ENCODE assay signal across 18 cellular contexts in the genomic region with DNA sequence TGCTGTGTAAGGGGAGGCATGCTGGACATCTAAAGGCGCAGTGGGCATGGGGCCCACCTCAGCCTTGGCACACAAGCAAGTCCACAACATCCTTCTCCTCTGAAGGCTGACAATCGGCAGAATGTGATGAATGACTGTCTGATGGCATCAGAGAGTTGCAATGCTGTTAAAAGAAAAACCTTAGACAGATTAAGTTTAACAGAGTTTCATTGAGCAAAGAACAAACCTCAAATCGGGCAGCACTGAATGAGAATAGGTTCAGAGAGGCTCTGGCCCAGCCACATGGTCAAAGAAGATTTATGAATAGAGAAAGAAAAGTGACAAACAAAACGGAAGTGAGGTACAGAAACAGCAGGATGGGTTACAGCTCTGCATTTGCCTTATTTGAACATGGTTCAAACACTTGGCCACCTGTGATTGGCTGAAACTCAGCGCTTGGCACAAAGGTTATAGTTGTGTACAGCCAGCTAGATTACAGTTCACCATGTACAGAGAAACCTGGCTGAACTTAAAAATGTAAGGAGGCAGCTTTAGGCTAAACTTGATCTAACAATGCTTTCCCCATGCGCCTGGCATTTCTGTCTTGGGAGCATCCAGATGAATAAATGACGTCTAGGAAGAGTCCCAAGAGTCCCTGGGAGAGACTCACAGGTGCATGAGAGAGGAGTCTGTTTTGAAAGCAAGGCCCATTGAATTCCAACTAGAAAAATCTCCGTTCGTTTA.
DNase-seq lines count a peak whose midpoint lies in the region; ATAC-seq, FAIRE-seq and TF ChIP-seq lines count a peak whose summit lies in the region.
"Had no signal": no experiment of that assay in that cellular context is flagged by ENCODE, and none has a peak within 500 bp of the region (broad histone marks: within the 10 kb centered on the region; RNA-seq: fewer than 3 reads in every experiment).

No MANE protein-coding gene starts in this region.

- H3K27ac ChIP-seq in H9 (ENCODE audit: insufficient read length, low read depth, low read length) (no peak overlapping the region), PC-9 (peak overlapping the region; percentile 16; the same call in 1 of the 2 replicates), foreskin keratinocyte (peak overlapping the region; percentile 99)
- H3K27ac ChIP-seq: HL-60 had no signal

- H2AFZ ChIP-seq in H9 (ENCODE audit: low read length) (no peak overlapping the region), PC-9 (no peak overlapping the region)

- FAIRE-seq in urothelium cell line (lab: Jason Lieb, UNC): peak; percentile 71
- FAIRE-seq: H54 had no signal

- no peak overlapping the region for H2BK120ac ChIP-seq in H9 (ENCODE audit: low read depth, low read length, poor library complexity, severe bottlenecking)

- POLR2A ChIA-PET in PC-9 (lab: Charles Lee; ENCODE audit: unreplicated experiment): no interaction called here

- H3K79me1 ChIP-seq in H9 (ENCODE audit: insufficient read depth, low read depth, low read length, poor library complexity, severe bottlenecking): no peaks in the 10 kb centered on the region

- no peak overlapping the region for H3K4ac ChIP-seq in H9 (ENCODE audit: low read depth, low read length)

- no peak overlapping the region for H2BK12ac ChIP-seq in H9 (ENCODE audit: insufficient read length, low read depth, low read length)

- H2AK5ac ChIP-seq in H9 (ENCODE audit: insufficient read length, low read length): no peak overlapping the region

- no peaks in the 10 kb centered on the region for H3K27me3 ChIP-seq in H9 (ENCODE audit: insufficient read depth, low read length)
- no peaks in the 10 kb centered on the region for H3K27me3 ChIP-seq in PC-9 (ENCODE audit: insufficient read depth, low read depth)
- no peaks in the 10 kb centered on the region for H3K27me3 ChIP-seq in foreskin keratinocyte
- H3K27me3 ChIP-seq: MG63 had no signal

- no peak overlapping the region for H2BK20ac ChIP-seq in H9 (ENCODE audit: low read depth, low read length, poor library complexity, severe bottlenecking)

- no peaks in the 10 kb centered on the region for H3F3A ChIP-seq in PC-9 (ENCODE audit: insufficient read depth, low read depth)

- H3K4me3 ChIP-seq in PC-9: no peak overlapping the region
- H3K4me3 ChIP-seq: MG63 had no signal

- DNase-seq in H9 (no peak), PC-9 (no peak), foreskin keratinocyte (no peak), urothelium cell line (ENCODE audit: low spot score) (no peak), GM13976 (ENCODE audit: low spot score) (no peak)
- DNase-seq in activated CD4-positive, alpha-beta T cell treated with anti-CD3 and anti-CD28 coated beads, Interleukin-2, amount 10 ng/mL, durations not matched to agents 24 days and 14 days: no peak
- no peak for DNase-seq in activated CD8-positive, alpha-beta memory T cell treated with anti-CD3 and anti-CD28 coated beads, Interleukin-2, amount 10 ng/mL, durations not matched to agents 7 days and 5 days
- DNase-seq: C1 segment of cervical spinal cord, DMS79 treated with DMSO at 0.1 percent for 48 hours, Karpas-422, MG63, NCI-H1092 treated with DMSO at 0.1 percent for 48 hours, NCI-H2029 treated with DMSO at 0.1 percent for 48 hours, NCI-H2171, NCI-H446, SIG-M5 had no signal

- CTCF ChIA-PET in PC-9 (lab: Charles Lee): no interaction called here
- CTCF ChIA-PET in activated CD8-positive, alpha-beta memory T cell treated with anti-CD3 and anti-CD28 coated beads, Interleukin-2, amount 10 ng/mL, durations not matched to agents 7 days and 5 days (lab: Charles Lee): interaction anchor here (1.4 kb wide), 1 partner anchor 147 kb away, joined by 3 read pairs; no protein-coding TSS in a partner anchor

- no peaks in the 10 kb centered on the region for H3K9me2 ChIP-seq in PC-9 (ENCODE audit: insufficient read depth)

- H3K4me2 ChIP-seq in H9 (ENCODE audit: insufficient read depth, insufficient read length, low read length): no peak overlapping the region
- peak overlapping the region; percentile 46; the same call in 1 of the 2 replicates for H3K4me2 ChIP-seq in PC-9

- no peak overlapping the region for H3K14ac ChIP-seq in H9 (ENCODE audit: insufficient read depth, low read length)

- H3K27me3 Mint-ChIP-seq in H9 (ENCODE audit: low read depth): peaks cover 5% of the 10 kb centered on the region
- H3K27me3 Mint-ChIP-seq in activated CD4-positive, alpha-beta T cell treated with anti-CD3 and anti-CD28 coated beads, Interleukin-2, amount 10 ng/mL, durations not matched to agents 24 days and 14 days: peaks cover 1% of the 10 kb centered on the region
- H3K27me3 Mint-ChIP-seq in activated CD8-positive, alpha-beta memory T cell treated with anti-CD3 and anti-CD28 coated beads, Interleukin-2, amount 10 ng/mL, durations not matched to agents 7 days and 5 days: peaks cover 31% of the 10 kb centered on the region

- ATAC-seq in foreskin keratinocyte: no peak
- no peak for ATAC-seq in activated CD8-positive, alpha-beta memory T cell treated with anti-CD3 and anti-CD28 coated beads, Interleukin-2, amount 10 ng/mL, durations not matched to agents 7 days and 5 days

- intact Hi-C loops in PC-9 (cut with micrococcal nuclease; ENCODE audit: unreplicated experiment): no loop called here
- intact Hi-C loops in activated CD4-positive, alpha-beta T cell treated with anti-CD3 and anti-CD28 coated beads, Interleukin-2, amount 10 ng/mL, durations not matched to agents 24 days and 14 days (cut with micrococcal nuclease): no loop called here

- in situ Hi-C loops in GM13976 (cut with MboI; ENCODE audit: low sequenced_read_pairs, unreplicated experiment): no loop called here

- peaks cover 11 to 19% of the 10 kb centered on the region in 2 experiments for H3K4me1 Mint-ChIP-seq in H9
- no peaks in the 10 kb centered on the region for H3K4me1 Mint-ChIP-seq in activated CD4-positive, alpha-beta T cell treated with anti-CD3 and anti-CD28 coated beads, Interleukin-2, amount 10 ng/mL, durations not matched to agents 24 days and 14 days
- H3K4me1 Mint-ChIP-seq in activated CD8-positive, alpha-beta memory T cell treated with anti-CD3 and anti-CD28 coated beads, Interleukin-2, amount 10 ng/mL, durations not matched to agents 7 days and 5 days: peaks cover 10% of the 10 kb centered on the region

- no peak overlapping the region for H3T11ph ChIP-seq in H9 (ENCODE audit: low read length)

- no peaks in the 10 kb centered on the region for H4K20me1 ChIP-seq in H9 (ENCODE audit: control insufficient read depth, insufficient read depth, insufficient read length)
- H4K20me1 ChIP-seq in PC-9 (ENCODE audit: insufficient read depth): no peaks in the 10 kb centered on the region

- no peaks in the 10 kb centered on the region for H3K23me2 ChIP-seq in H9 (ENCODE audit: insufficient read length, low read depth, low read length, poor library complexity, severe bottlenecking)

- H3K9ac ChIP-seq in H9 (ENCODE audit: extremely low read depth, insufficient read length, low read length): no peak overlapping the region

- no peaks in the 10 kb centered on the region for H3K36me3 Mint-ChIP-seq in H9 (ENCODE audit: insufficient read depth in 1 of 3, low read depth in 3 of 3)
- H3K36me3 Mint-ChIP-seq in activated CD4-positive, alpha-beta T cell treated with anti-CD3 and anti-CD28 coated beads, Interleukin-2, amount 10 ng/mL, durations not matched to agents 24 days and 14 days (ENCODE audit: low read depth): no peaks in the 10 kb centered on the region
- H3K36me3 Mint-ChIP-seq in activated CD8-positive, alpha-beta memory T cell treated with anti-CD3 and anti-CD28 coated beads, Interleukin-2, amount 10 ng/mL, durations not matched to agents 7 days and 5 days: peaks cover 2% of the 10 kb centered on the region

- BruUV-seq in PC-9 (replicated peaks; lab: Mats Ljungman, UMichigan): no TSS peak

- H3K56ac ChIP-seq in H9 (ENCODE audit: insufficient read length, low read depth, low read length): no peak overlapping the region

- H3K23ac ChIP-seq in H9 (ENCODE audit: insufficient read length, low read depth, low read length): no peak overlapping the region

- peak overlapping the region in 2 of 3 experiments; percentile 13 to 21; a peak in 1 of 7 replicates for H3K27ac Mint-ChIP-seq in H9
- no peak overlapping the region for H3K27ac Mint-ChIP-seq in activated CD4-positive, alpha-beta T cell treated with anti-CD3 and anti-CD28 coated beads, Interleukin-2, amount 10 ng/mL, durations not matched to agents 24 days and 14 days
- H3K27ac Mint-ChIP-seq in activated CD8-positive, alpha-beta memory T cell treated with anti-CD3 and anti-CD28 coated beads, Interleukin-2, amount 10 ng/mL, durations not matched to agents 7 days and 5 days: no peak overlapping the region

- H3K4me1 ChIP-seq in H9 (ENCODE audit: insufficient read depth, low read length): no peaks in the 10 kb centered on the region; the same call in 1 of the 2 replicates
- peaks cover 13% of the 10 kb centered on the region for H3K4me1 ChIP-seq in PC-9 (replicated peaks; ENCODE audit: insufficient read depth)
- peaks cover 70% of the 10 kb centered on the region for H3K4me1 ChIP-seq in foreskin keratinocyte

- WGBS in H9 (ENCODE audit: extremely low coverage, insufficient read length, low lambda C conversion rate): no CpG with 5 or more reads among the region's 9 CpGs

- TF ChIP-seq CTCF in H9 (conservative IDR thresholded peaks at IDR 0.05) (no peak), PC-9 (conservative IDR thresholded peaks at IDR 0.05) (no peak), foreskin keratinocyte (conservative IDR thresholded peaks at IDR 0.05) (no peak), GM13976 (IDR thresholded peaks at IDR 0.05; ENCODE audit: borderline replicate concordance, control extremely low read depth, extremely low read depth, insufficient read depth, missing control alignments) (no peak)

- H2BK15ac ChIP-seq in H9 (ENCODE audit: low read depth, low read length): no peak overlapping the region

- no peak overlapping the region for H4K5ac ChIP-seq in H9 (ENCODE audit: insufficient read length, low read depth, low read length)

- no peak overlapping the region for H4K91ac ChIP-seq in H9 (ENCODE audit: insufficient read length, low read depth, low read length)

- no peak overlapping the region for H3K18ac ChIP-seq in H9 (ENCODE audit: insufficient read length, low read depth, low read length)

- H3K9me3 Mint-ChIP-seq in H9: peaks cover 3 to 5% of the 10 kb centered on the region in 2 experiments
- H3K9me3 Mint-ChIP-seq in activated CD4-positive, alpha-beta T cell treated with anti-CD3 and anti-CD28 coated beads, Interleukin-2, amount 10 ng/mL, durations not matched to agents 24 days and 14 days: no peaks in the 10 kb centered on the region
- no peaks in the 10 kb centered on the region for H3K9me3 Mint-ChIP-seq in activated CD8-positive, alpha-beta memory T cell treated with anti-CD3 and anti-CD28 coated beads, Interleukin-2, amount 10 ng/mL, durations not matched to agents 7 days and 5 days (ENCODE audit: low read depth)

- H4K8ac ChIP-seq in H9 (replicated peaks; ENCODE audit: insufficient read length, low read depth, low read length): no peak overlapping the region

- no peak overlapping the region for H2BK5ac ChIP-seq in H9 (ENCODE audit: insufficient read length, low read length)

- H3K36me3 ChIP-seq in PC-9 (ENCODE audit: low read depth): no peaks in the 10 kb centered on the region
- H3K36me3 ChIP-seq: MG63 had no signal

- H3K9me3 ChIP-seq in H9 (ENCODE audit: control insufficient read depth, low read depth, low read length) (no peaks in the 10 kb centered on the region), PC-9 (ENCODE audit: insufficient read depth, low read depth) (no peaks in the 10 kb centered on the region)

- H3K79me2 ChIP-seq in H9 (ENCODE audit: insufficient read depth, low read length) (no peaks in the 10 kb centered on the region), PC-9 (ENCODE audit: low read depth) (no peaks in the 10 kb centered on the region)

- H3K4me3 Mint-ChIP-seq in H9: no peak overlapping the region
- no peak overlapping the region for H3K4me3 Mint-ChIP-seq in activated CD4-positive, alpha-beta T cell treated with anti-CD3 and anti-CD28 coated beads, Interleukin-2, amount 10 ng/mL, durations not matched to agents 24 days and 14 days
- H3K4me3 Mint-ChIP-seq in activated CD8-positive, alpha-beta memory T cell treated with anti-CD3 and anti-CD28 coated beads, Interleukin-2, amount 10 ng/mL, durations not matched to agents 7 days and 5 days: no peak overlapping the region

Comparison
In these comparisons a context has a peak if more than half of its experiments do, and no peak if none do; other contexts are left out.
1. H3K27ac Mint-ChIP-seq: peak in H9 (2 of 3); none in activated CD4-positive, alpha-beta T cell treated with anti-CD3 and anti-CD28 coated beads, Interleukin-2, amount 10 ng/mL, durations not matched to agents 24 days and 14 days (single experiment) and activated CD8-positive, alpha-beta memory T cell treated with anti-CD3 and anti-CD28 coated beads, Interleukin-2, amount 10 ng/mL, durations not matched to agents 7 days and 5 days (single experiment).